Comparison of ENCODE assay signal across 24 cellular contexts in the genomic region with DNA sequence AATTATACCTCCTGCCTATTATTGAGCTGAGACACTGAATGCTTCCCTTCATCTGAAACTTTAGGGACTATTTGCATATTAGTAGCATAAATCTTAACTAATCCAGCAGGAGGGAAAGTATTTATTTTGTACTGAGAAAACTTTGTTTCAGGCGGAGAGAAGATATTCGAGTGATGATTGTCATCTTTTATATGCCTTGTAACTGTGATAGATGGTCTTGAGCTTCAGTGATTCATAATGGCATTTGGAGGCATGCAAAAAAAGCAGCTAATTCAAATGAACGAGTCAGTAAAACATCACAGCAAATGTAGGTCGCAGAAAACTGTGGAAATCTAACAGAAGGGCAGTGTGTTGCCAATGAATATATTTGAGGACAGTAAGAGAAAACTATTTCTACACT.
"Had no signal": no experiment of that assay in that cellular context is flagged by ENCODE, and none has a peak within 500 bp of the region (broad histone marks: within the 10 kb centered on the region; RNA-seq: fewer than 3 reads in every experiment).

No MANE protein-coding gene starts in this region.

- H3K4me3 ChIP-seq: heart left ventricle, right atrium auricular region, skin epidermis had no signal

- H3K27me3 ChIP-seq: heart left ventricle, right atrium auricular region had no signal

- H3K27me3 Mint-ChIP-seq: activated CD4-positive, alpha-beta T cell treated with anti-CD3 and anti-CD28 coated beads, Interleukin-2, amount 10 ng/mL, durations not matched to agents 7 days and 5 days; activated naive CD8-positive, alpha-beta T cell treated with anti-CD3 and anti-CD28 coated beads, Interleukin-2, amount 50 U/mL, for 24 hours; activated T-cell treated with anti-CD3 and anti-CD28 coated beads, Interleukin-2, amount 50 U/mL, for 24 hours; progenitor cell of endocrine pancreas; stimulated activated naive CD8-positive, alpha-beta T cell treated with anti-CD3 and anti-CD28 coated beads, Interleukin-15, Interleukin-2, amounts not matched to agents 100 ng/mL and 50 ng/mL, for 24 hours had no signal

- H3K27ac ChIP-seq: heart left ventricle, right atrium auricular region, skin epidermis had no signal

- ATAC-seq: activated CD4-positive, CD25-positive, alpha-beta regulatory T cell treated with anti-CD3 and anti-CD28 coated beads, Interleukin-2, amount 50 U/mL, for 24 hours; activated CD8-positive, alpha-beta T cell treated with anti-CD3 and anti-CD28 coated beads, Interleukin-2, amount 10 ng/mL, durations not matched to agents 7 days and 5 days; activated naive CD8-positive, alpha-beta T cell treated with anti-CD3 and anti-CD28 coated beads, Interleukin-2, amount 50 U/mL, for 24 hours; heart left ventricle; left ventricle myocardium superior had no signal

- H3K4me1 Mint-ChIP-seq: nephron progenitor cell had no signal

- H3K9me3 Mint-ChIP-seq: activated CD4-positive, alpha-beta T cell treated with anti-CD3 and anti-CD28 coated beads, Interleukin-2, amount 10 ng/mL, durations not matched to agents 7 days and 5 days; activated T-cell treated with anti-CD3 and anti-CD28 coated beads, Interleukin-2, amount 50 U/mL, for 24 hours; activated T-helper 2 cell treated with anti-CD3 and anti-CD28 coated beads, Interferon-gamma antibody, Interleukin-2, Interleukin-4, amounts not matched to agents 10 μg/mL and 5 μg/mL and 100 μg/mL, durations not matched to agents 14 hours and 24 hours and 36 hours; stimulated activated naive CD8-positive, alpha-beta T cell treated with anti-CD3 and anti-CD28 coated beads, Interleukin-15, Interleukin-2, amounts not matched to agents 100 ng/mL and 50 ng/mL, for 24 hours had no signal

- DNase-seq: activated CD4-positive, alpha-beta T cell treated with anti-CD3 and anti-CD28 coated beads, Interleukin-2, amount 10 ng/mL, durations not matched to agents 7 days and 5 days; activated CD8-positive, alpha-beta T cell treated with anti-CD3 and anti-CD28 coated beads, Interleukin-2, amount 10 ng/mL, durations not matched to agents 7 days and 5 days; activated naive CD4-positive, alpha-beta T cell treated with anti-CD3 and anti-CD28 coated beads for 36 hours; activated naive CD8-positive, alpha-beta T cell treated with anti-CD3 and anti-CD28 coated beads, Interleukin-2, amount 50 U/mL, for 24 hours; activated T-cell treated with anti-CD3 and anti-CD28 coated beads, Interleukin-2, amount 50 U/mL, for 24 hours; aorta; cerebellar nuclear complex; cortex of kidney; erythroblast; heart left ventricle; immature natural killer cell; kidney glomerular epithelial cell; left ventricle myocardium superior; nephron progenitor cell; occipital lobe; stimulated activated CD4-positive, alpha-beta T cell treated with anti-CD3 and anti-CD28 coated beads, Interleukin-2, amount 100 ng/mL, for 48 hours; T-helper 9 cell; trophoblast cell had no signal

- H3K9me3 ChIP-seq: heart left ventricle, right atrium auricular region had no signal

- H3K27ac Mint-ChIP-seq: activated CD4-positive, alpha-beta T cell treated with anti-CD3 and anti-CD28 coated beads, Interleukin-2, amount 10 ng/mL, durations not matched to agents 7 days and 5 days; activated CD8-positive, alpha-beta T cell treated with anti-CD3 and anti-CD28 coated beads, Interleukin-2, amount 10 ng/mL, durations not matched to agents 7 days and 5 days; activated naive CD4-positive, alpha-beta T cell treated with anti-CD3 and anti-CD28 coated beads for 36 hours; activated naive CD8-positive, alpha-beta T cell treated with anti-CD3 and anti-CD28 coated beads, Interleukin-2, amount 50 U/mL, for 24 hours; activated T-cell treated with anti-CD3 and anti-CD28 coated beads, Interleukin-2, amount 50 U/mL, for 24 hours; activated T-helper 2 cell treated with anti-CD3 and anti-CD28 coated beads, Interferon-gamma antibody, Interleukin-2, Interleukin-4, amounts not matched to agents 10 μg/mL and 5 μg/mL and 100 μg/mL, durations not matched to agents 14 hours and 24 hours and 36 hours; immature natural killer cell; nephron progenitor cell; progenitor cell of endocrine pancreas; stimulated activated naive CD8-positive, alpha-beta T cell treated with anti-CD3 and anti-CD28 coated beads, Interleukin-15, Interleukin-2, amounts not matched to agents 100 ng/mL and 50 ng/mL, for 24 hours had no signal

- H3K4me3 Mint-ChIP-seq: activated CD4-positive, alpha-beta T cell treated with anti-CD3 and anti-CD28 coated beads, Interleukin-2, amount 10 ng/mL, durations not matched to agents 7 days and 5 days; activated CD8-positive, alpha-beta T cell treated with anti-CD3 and anti-CD28 coated beads, Interleukin-2, amount 10 ng/mL, durations not matched to agents 7 days and 5 days; activated naive CD4-positive, alpha-beta T cell treated with anti-CD3 and anti-CD28 coated beads for 36 hours; activated naive CD8-positive, alpha-beta T cell treated with anti-CD3 and anti-CD28 coated beads, Interleukin-2, amount 50 U/mL, for 24 hours; activated T-cell treated with anti-CD3 and anti-CD28 coated beads, Interleukin-2, amount 50 U/mL, for 24 hours; immature natural killer cell; nephron progenitor cell; stimulated activated naive CD8-positive, alpha-beta T cell treated with anti-CD3 and anti-CD28 coated beads, Interleukin-15, Interleukin-2, amounts not matched to agents 100 ng/mL and 50 ng/mL, for 24 hours had no signal

- H3K36me3 ChIP-seq: heart left ventricle, right atrium auricular region had no signal

- H3K4me1 ChIP-seq: heart left ventricle, right atrium auricular region had no signal
